In genomic region chr9:97632992-97633858, GRCh38 we compare ENCODE assay signal across 8 cellular contexts. TPM values are rescaled to one million over a fixed set of nuclear protein-coding genes. Genes with fewer than 3 reads are reported as not detected.
DNase-seq lines count a peak whose midpoint lies in the region; ATAC-seq and TF ChIP-seq lines count a peak whose summit lies in the region.

A gene with protein sequence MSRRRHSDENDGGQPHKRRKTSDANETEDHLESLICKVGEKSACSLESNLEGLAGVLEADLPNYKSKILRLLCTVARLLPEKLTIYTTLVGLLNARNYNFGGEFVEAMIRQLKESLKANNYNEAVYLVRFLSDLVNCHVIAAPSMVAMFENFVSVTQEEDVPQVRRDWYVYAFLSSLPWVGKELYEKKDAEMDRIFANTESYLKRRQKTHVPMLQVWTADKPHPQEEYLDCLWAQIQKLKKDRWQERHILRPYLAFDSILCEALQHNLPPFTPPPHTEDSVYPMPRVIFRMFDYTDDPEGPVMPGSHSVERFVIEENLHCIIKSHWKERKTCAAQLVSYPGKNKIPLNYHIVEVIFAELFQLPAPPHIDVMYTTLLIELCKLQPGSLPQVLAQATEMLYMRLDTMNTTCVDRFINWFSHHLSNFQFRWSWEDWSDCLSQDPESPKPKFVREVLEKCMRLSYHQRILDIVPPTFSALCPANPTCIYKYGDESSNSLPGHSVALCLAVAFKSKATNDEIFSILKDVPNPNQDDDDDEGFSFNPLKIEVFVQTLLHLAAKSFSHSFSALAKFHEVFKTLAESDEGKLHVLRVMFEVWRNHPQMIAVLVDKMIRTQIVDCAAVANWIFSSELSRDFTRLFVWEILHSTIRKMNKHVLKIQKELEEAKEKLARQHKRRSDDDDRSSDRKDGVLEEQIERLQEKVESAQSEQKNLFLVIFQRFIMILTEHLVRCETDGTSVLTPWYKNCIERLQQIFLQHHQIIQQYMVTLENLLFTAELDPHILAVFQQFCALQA (plus strand): TSS chr9:97633821. CDS start chr9:97633882, 61 bp downstream.
TSS of gene TSTD2 (minus strand) at chr9:97633368. CDS start at chr9:97627562, 5,806 bp downstream.

- no peaks in the 10 kb centered on the region for H3K9me3 ChIP-seq in right atrium auricular region
- H3K9me3 ChIP-seq in uterus = no peaks in the 10 kb centered on the region

- ATAC-seq in GM18498 (IDR thresholded peaks at IDR 0.05; ENCODE audit: unreplicated experiment) (peak; percentile 85), HG02938 (IDR thresholded peaks at IDR 0.05; ENCODE audit: unreplicated experiment) (peak; percentile 85)

- TF ChIP-seq POLR2A in uterus (IDR thresholded peaks at IDR 0.05) = peak; percentile 65 to 68

- no peaks in the 10 kb centered on the region for H3K36me3 ChIP-seq in right atrium auricular region
- H3K36me3 ChIP-seq in uterus = no peaks in the 10 kb centered on the region

- peaks cover 0 to 59% of the 10 kb centered on the region in 2 donors for H3K4me1 ChIP-seq in right atrium auricular region
- H3K4me1 ChIP-seq in uterus = peaks cover 7% of the 10 kb centered on the region in 2 donors

- intact Hi-C loops in uterus (cut with DNase I; ENCODE audit: low total_unique reads) = no loop called here

- H3K27ac ChIP-seq in angular gyrus (ENCODE audit: low read depth, low read length) (peak within 1 kb of the TSS; percentile 98), right atrium auricular region (peak within 1 kb of the TSS; percentile 98 to 99), uterus (peak within 1 kb of the TSS; percentile 96 to 99)

- H3K27me3 ChIP-seq in right atrium auricular region = no peaks in the 10 kb centered on the region
- H3K27me3 ChIP-seq in uterus = no peaks in the 10 kb centered on the region

- TF ChIP-seq CTCF in right atrium auricular region (IDR thresholded peaks at IDR 0.05) = no peak
- TF ChIP-seq CTCF in uterus (IDR thresholded peaks at IDR 0.05) = peak in 1 of 4 experiments; percentile 7

- DNase-seq in NCI-H187 (lab: John Stamatoyannopoulos, UW) (peak; percentile 87 to 89), T-helper 2 cell (peak; percentile 79 to 99 (median 91)), right atrium auricular region (ENCODE audit: low spot score) (peak; percentile 98), pulmonary artery endothelial cell (ENCODE audit: low read depth, low spot score) (peak; percentile 93), uterus (peak; percentile 97)

- peak within 1 kb of the TSS; percentile 93 to 96 for H3K4me3 ChIP-seq in right atrium auricular region
- H3K4me3 ChIP-seq in uterus = peak within 1 kb of the TSS; percentile 87 to 99

RNA-seq across cellular contexts. Expression of the first gene that starts in this region (rescaled TPM):
- total RNA-seq in right atrium auricular region (10 to 100 TPM; 14.1 to 18.5 TPM), pulmonary artery endothelial cell (40.4 and 65.0 TPM in 2 replicates), uterus (10 to 100 TPM in 3 of 4 donors, 1 to 10 TPM in 1; 3.5 to 47.6 (median 24.0) TPM)

RNA-seq across cellular contexts. Expression of gene TSTD2, which starts in this region (rescaled TPM):
- total RNA-seq in right atrium auricular region (10 to 100 TPM; 13.9 to 14.0 TPM), pulmonary artery endothelial cell (10.0 and 13.2 TPM in 2 replicates), uterus (10 to 100 TPM in 3 of 4 donors, 1 to 10 TPM in 1; 9.0 to 35.8 (median 28.2) TPM)

Comparison
In these comparisons a context has a peak if more than half of its experiments do, and no peak if none do; other contexts are left out.
1. Peak in every context shown above with its lines: DNase-seq, ATAC-seq, H3K4me3 ChIP-seq and H3K27ac ChIP-seq.